In the genomic region with DNA sequence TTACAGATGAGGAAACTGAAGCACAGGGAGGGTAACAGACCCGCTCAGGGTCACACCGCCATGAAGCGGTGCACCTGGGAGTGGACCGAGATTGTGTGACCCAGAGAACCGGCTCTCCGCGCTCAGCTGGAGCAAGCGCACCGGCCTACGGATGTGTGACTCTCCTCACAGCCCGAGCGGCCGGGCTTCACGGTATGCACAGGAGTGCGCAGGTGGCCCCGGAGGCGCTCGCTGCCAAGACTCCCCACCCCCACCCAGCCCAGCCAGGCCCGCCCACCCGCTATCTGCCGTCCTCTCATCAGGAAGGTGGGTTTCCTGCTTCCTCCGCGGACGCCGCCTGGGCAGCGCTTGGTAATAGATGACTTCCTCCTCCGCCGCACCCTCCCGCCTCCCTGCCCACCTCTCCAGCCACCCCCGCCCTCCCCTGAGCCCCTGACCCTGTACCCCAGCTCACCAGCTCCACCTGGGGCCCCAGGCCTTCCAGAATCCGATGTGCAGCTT, we compare ENCODE assay signal across 7 cellular contexts.
DNase-seq lines count a peak whose midpoint lies in the region; ATAC-seq and TF ChIP-seq lines count a peak whose summit lies in the region.

No MANE protein-coding gene starts in this region.

- TF ChIP-seq CTCF in GM20000 (IDR thresholded peaks at IDR 0.05; ENCODE audit: extremely low read depth, missing control alignments), result no peak

- no peaks in the 10 kb centered on the region for H3K27me3 ChIP-seq in esophagus (ENCODE audit: control insufficient read depth in 1 of 2, insufficient read depth in 2 of 2, low read length in 2 of 2)

- peaks cover 71% of the 10 kb centered on the region for H3K4me1 Mint-ChIP-seq in stimulated activated naive CD8-positive, alpha-beta T cell treated with anti-CD3 and anti-CD28 coated beads, Interleukin-15, amount 100 ng/mL, for 72 hours

- peaks cover 0 to 6% of the 10 kb centered on the region in 2 donors for H3K9me3 Mint-ChIP-seq in stimulated activated naive CD8-positive, alpha-beta T cell treated with anti-CD3 and anti-CD28 coated beads, Interleukin-15, amount 100 ng/mL, for 72 hours

- peak overlapping the region; percentile 73 to 82 for H3K27ac ChIP-seq in esophagus (ENCODE audit: low read depth in 2 of 2, low read length in 1 of 2)

- H3K4me3 ChIP-seq in esophagus (ENCODE audit: low read depth in 1 of 2, low read length in 2 of 2), result no peak overlapping the region

- H3K27ac Mint-ChIP-seq in stimulated activated naive CD8-positive, alpha-beta T cell treated with anti-CD3 and anti-CD28 coated beads, Interleukin-15, amount 100 ng/mL, for 72 hours, result peak overlapping the region in 1 of 2 donors; percentile 93

- peaks cover 3 to 19% of the 10 kb centered on the region in 2 donors for H3K4me1 ChIP-seq in esophagus (ENCODE audit: control insufficient read depth in 2 of 2, insufficient read depth in 2 of 2, low read length in 1 of 2)

- ATAC-seq in stimulated activated naive CD8-positive, alpha-beta T cell treated with anti-CD3 and anti-CD28 coated beads, Interleukin-15, amount 100 ng/mL, for 72 hours, result no peak
- no peak for ATAC-seq in activated CD4-positive, CD25-positive, alpha-beta regulatory T cell treated with anti-CD3 and anti-CD28 coated beads, Interleukin-2, amount 50 U/mL, for 24 hours

- 59 to 74% methylated on average over 30 to 31 of the region's 31 CpGs for WGBS in esophagus, 2 donors

- H3K27me3 Mint-ChIP-seq in stimulated activated naive CD8-positive, alpha-beta T cell treated with anti-CD3 and anti-CD28 coated beads, Interleukin-15, amount 100 ng/mL, for 72 hours, result no peaks in the 10 kb centered on the region

- H3K9me3 ChIP-seq in esophagus (ENCODE audit: control insufficient read depth in 2 of 2, insufficient read depth in 1 of 2, low read depth in 1 of 2, low read length in 1 of 2), result peaks cover 0 to 4% of the 10 kb centered on the region in 2 donors

- H3K4me3 Mint-ChIP-seq in stimulated activated naive CD8-positive, alpha-beta T cell treated with anti-CD3 and anti-CD28 coated beads, Interleukin-15, amount 100 ng/mL, for 72 hours, result peak overlapping the region; percentile 78 to 90

- peaks cover 0 to 20% of the 10 kb centered on the region in 2 donors for H3K36me3 ChIP-seq in esophagus (ENCODE audit: control insufficient read depth in 2 of 2, insufficient read depth in 2 of 2, low read length in 1 of 2)

- DNase-seq in GM20000 (ENCODE audit: low spot score) (peak; percentile 82), T-helper 2 cell (peak in 3 of 5 experiments; percentile 31 to 69 (median 51)), D341Med (ENCODE audit: low spot score) (no peak), ureter (ENCODE audit: low spot score) (no peak)
- peak in 1 of 2 donors; percentile 35 for DNase-seq in stimulated activated naive CD8-positive, alpha-beta T cell treated with anti-CD3 and anti-CD28 coated beads, Interleukin-15, amount 100 ng/mL, for 72 hours

Comparison
In these comparisons a context has a peak if more than half of its experiments do, and no peak if none do; other contexts are left out.
1. DNase-seq: peak in GM20000 (single experiment) and T-helper 2 cell (3 of 5); none in D341Med (single experiment) and ureter (single experiment).